Comparison of ENCODE assay signal across 28 cellular contexts in the genomic region with DNA sequence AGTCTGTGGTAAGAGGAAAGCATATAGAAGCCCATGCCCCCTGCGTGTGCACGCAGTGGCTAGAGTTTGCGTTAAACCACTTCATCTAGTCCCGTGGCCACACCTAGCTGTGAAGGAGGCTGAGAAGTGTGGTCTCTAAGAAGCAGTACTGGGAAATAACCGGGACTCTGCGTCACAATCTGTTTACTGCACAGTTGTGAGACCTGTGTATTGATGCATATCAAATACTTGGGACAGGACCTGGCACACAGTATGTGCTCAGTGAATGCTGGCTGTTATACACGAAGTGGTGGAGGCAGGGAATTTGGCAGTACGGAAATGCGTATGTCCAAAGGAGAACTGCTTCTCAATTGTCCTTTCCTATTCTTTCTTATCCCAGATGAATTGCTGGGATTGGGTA.
DNase-seq lines count a peak whose midpoint lies in the region; ATAC-seq, FAIRE-seq and TF ChIP-seq lines count a peak whose summit lies in the region.
"Had no signal": no experiment of that assay in that cellular context is flagged by ENCODE, and none has a peak within 500 bp of the region (broad histone marks: within the 10 kb centered on the region; RNA-seq: fewer than 3 reads in every experiment).

No MANE protein-coding gene starts in this region.

- 65% methylated on average over 9 of the region's 9 CpGs for WGBS in HepG2 (ENCODE audit: low lambda C conversion rate)
- 75% methylated on average over 5 of the region's 9 CpGs for WGBS in right lobe of liver (ENCODE audit: insufficient coverage, low coverage, low lambda C conversion rate, missing lambda C conversion rate)
- WGBS in H1 (ENCODE audit: extremely low coverage in 1 of 2, insufficient coverage in 1 of 2, insufficient read length in 1 of 2, insufficient replicate concordance in 2 of 2, low coverage in 1 of 2, low lambda C conversion rate in 2 of 2, missing lambda C conversion rate in 1 of 2), 2 experiments, result 91% methylated on average over 9 of the region's 9 CpGs; no CpG with 5 or more reads in 1 of the 2 experiments

- no peaks in the 10 kb centered on the region for H3K79me2 ChIP-seq in HepG2 (ENCODE audit: insufficient read depth, low read length)
- no peaks in the 10 kb centered on the region for H3K79me2 ChIP-seq in H1 (ENCODE audit: control insufficient read depth in 1 of 2, insufficient read depth in 2 of 2, low read length in 2 of 2)
- no peaks in the 10 kb centered on the region for H3K79me2 ChIP-seq in osteoblast (ENCODE audit: insufficient read depth, low read length)

- no peak for TF ChIP-seq EP300 in HepG2 (IDR thresholded peaks at IDR 0.05; ENCODE audit: low read depth in 2 of 2, low read length in 2 of 2)
- TF ChIP-seq EP300 in HepG2 (CRISPR knock-in tag; IDR thresholded peaks at IDR 0.05; ENCODE audit: borderline replicate concordance), result no peak
- no peak for TF ChIP-seq EP300 in H1 (IDR thresholded peaks at IDR 0.05; ENCODE audit: borderline replicate concordance in 1 of 2, low read depth in 2 of 2, low read length in 2 of 2)

- H3K27ac Mint-ChIP-seq in nephron progenitor cell, result peak overlapping the region; percentile 4
- H3K27ac Mint-ChIP-seq: CD8-positive, alpha-beta memory T cell had no signal

- no peak overlapping the region for H3K14ac ChIP-seq in H1 (ENCODE audit: insufficient read length)

- no TSS peak for BruUV-seq in HepG2 (replicated peaks; lab: Mats Ljungman, UMichigan)

- H3K36me3 ChIP-seq in HepG2 (replicated peaks in 1 of 2; ENCODE audit: control insufficient read depth in 1 of 2, insufficient read depth in 2 of 2, low read length in 2 of 2), result no peaks in the 10 kb centered on the region
- no peaks in the 10 kb centered on the region for H3K36me3 ChIP-seq in right lobe of liver
- H3K36me3 ChIP-seq in H1 (ENCODE audit: control insufficient read depth in 2 of 4, insufficient read depth in 4 of 4, low read length in 3 of 4), result no peaks in the 10 kb centered on the region
- H3K36me3 ChIP-seq in osteoblast (ENCODE audit: insufficient read depth, low read length), result no peaks in the 10 kb centered on the region
- H3K36me3 ChIP-seq: BE2C, MG63, SJCRH30 had no signal

- in situ Hi-C loops in HepG2 (cut with HindIII; ENCODE audit: extremely low pct_ligation_motif_present, low pct_unique_long_range_greater_than_20kb), result no loop called here

- H3K23ac ChIP-seq in H1 (ENCODE audit: insufficient read length), result no peak overlapping the region

- ATAC-seq in HepG2, result peak; percentile 13; the same call in 1 of the 3 replicates
- ATAC-seq in right lobe of liver, result no peak
- ATAC-seq: PC-3 had no signal

- H3K27me3 Mint-ChIP-seq in nephron progenitor cell (ENCODE audit: low read depth, poor library complexity), result no peaks in the 10 kb centered on the region

- no peak overlapping the region for H2BK15ac ChIP-seq in H1 (ENCODE audit: low read length)

- no peak overlapping the region for H2BK5ac ChIP-seq in H1 (ENCODE audit: low read depth, low read length)

- no peak overlapping the region for H4K5ac ChIP-seq in H1 (ENCODE audit: insufficient read length, low read depth, low read length)

- no peak overlapping the region for H4K8ac ChIP-seq in H1 (ENCODE audit: extremely low read depth, insufficient read depth, low read length)

- H3K4me1 Mint-ChIP-seq in nephron progenitor cell, result no peaks in the 10 kb centered on the region
- H3K4me1 Mint-ChIP-seq: CD14-positive monocyte had no signal

- intact Hi-C loops in HepG2 (cut with micrococcal nuclease; ENCODE audit: unreplicated experiment) (no loop called here), right lobe of liver (cut with DNase I) (no loop called here)

- H3K9ac ChIP-seq in HepG2 (ENCODE audit: insufficient read depth, low read depth, low read length), result no peak overlapping the region
- H3K9ac ChIP-seq in H1 (replicated peaks in 1 of 4; ENCODE audit: extremely low read depth in 1 of 4, low read depth in 3 of 4, low read length in 3 of 4), result no peak overlapping the region

- H3K4me3 ChIP-seq in HepG2 (replicated peaks in 1 of 3; ENCODE audit: insufficient read depth in 1 of 3, low read depth in 2 of 3, low read length in 3 of 3) (no peak overlapping the region), right lobe of liver (no peak overlapping the region), H1 (ENCODE audit: extremely low read depth in 1 of 4, insufficient read depth in 2 of 4, low read depth in 3 of 4, low read length in 4 of 4) (no peak overlapping the region), osteoblast (ENCODE audit: insufficient read depth, low read length) (no peak overlapping the region)
- H3K4me3 ChIP-seq: MG63, SJCRH30 had no signal

- H3K9me3 ChIP-seq in HepG2 (ENCODE audit: low read length) (no peaks in the 10 kb centered on the region), right lobe of liver (no peaks in the 10 kb centered on the region), H1 (ENCODE audit: insufficient read depth in 2 of 2, low read depth in 1 of 2, low read length in 1 of 2) (no peaks in the 10 kb centered on the region), osteoblast (ENCODE audit: low read depth, low read length) (no peaks in the 10 kb centered on the region)
- H3K9me3 ChIP-seq: BE2C, MG63, SJCRH30 had no signal

- TF ChIP-seq CTCF in HepG2 (CRISPR knock-in tag; IDR thresholded peaks at IDR 0.05) (no peak), right lobe of liver (IDR thresholded peaks at IDR 0.05) (no peak), H1 (IDR thresholded peaks at IDR 0.05; ENCODE audit: control extremely low read depth in 1 of 3, insufficient read depth in 1 of 3, low read depth in 1 of 3, low read length in 3 of 3) (no peak), nephron progenitor cell (IDR thresholded peaks at IDR 0.05) (no peak), osteoblast (IDR thresholded peaks at IDR 0.05; ENCODE audit: extremely low read depth, low read depth, low read length) (no peak)

- H3K79me1 ChIP-seq in H1 (ENCODE audit: low read depth, low read length), result no peaks in the 10 kb centered on the region

- H3K4me1 ChIP-seq in HepG2 (ENCODE audit: insufficient read depth, low read length), result no peaks in the 10 kb centered on the region
- no peaks in the 10 kb centered on the region for H3K4me1 ChIP-seq in right lobe of liver
- peaks cover 0 to 2% (median 0%) of the 10 kb centered on the region in 4 experiments; a peak in 1 of 7 replicates for H3K4me1 ChIP-seq in H1 (replicated peaks in 1 of 4; ENCODE audit: control insufficient read depth in 3 of 4, insufficient read depth in 4 of 4, low read length in 3 of 4)
- H3K4me1 ChIP-seq in osteoblast (ENCODE audit: insufficient read depth, low read length), result no peaks in the 10 kb centered on the region
- H3K4me1 ChIP-seq: BE2C, SJCRH30 had no signal

- no peak overlapping the region for H3K56ac ChIP-seq in H1 (replicated peaks; ENCODE audit: insufficient read length, low read depth, low read length)

- TF ChIP-seq POLR2A in HepG2 (IDR thresholded peaks at IDR 0.05; ENCODE audit: insufficient read depth in 1 of 2, low read depth in 2 of 2, low read length in 2 of 2), result no peak
- no peak for TF ChIP-seq POLR2A in right lobe of liver (IDR thresholded peaks at IDR 0.05)
- no peak for TF ChIP-seq POLR2A in H1 (IDR thresholded peaks at IDR 0.05; ENCODE audit: control extremely low read depth in 1 of 2, low read depth in 2 of 2, low read length in 2 of 2)

- no peak overlapping the region for H2BK20ac ChIP-seq in H1 (ENCODE audit: low read length)

- POLR2A ChIA-PET in HepG2 (lab: Yijun Ruan, JAX) (no interaction called here), H1 (lab: Charles Lee; ENCODE audit: partially characterized antibody) (no interaction called here)

- no peaks in the 10 kb centered on the region for H3K9me3 Mint-ChIP-seq in nephron progenitor cell
- H3K9me3 Mint-ChIP-seq: CD8-positive, alpha-beta memory T cell had no signal

- H3K4me2 ChIP-seq in HepG2 (ENCODE audit: low read depth, low read length), result no peak overlapping the region
- no peak overlapping the region for H3K4me2 ChIP-seq in H1 (ENCODE audit: insufficient read depth in 1 of 2, low read depth in 2 of 2, low read length in 2 of 2)
- no peak overlapping the region for H3K4me2 ChIP-seq in osteoblast (ENCODE audit: insufficient read depth, low read length)

- no peak overlapping the region for H4K91ac ChIP-seq in H1 (replicated peaks; ENCODE audit: insufficient read length, low read length)

- no peak overlapping the region for H2AFZ ChIP-seq in HepG2 (ENCODE audit: low read length)
- H2AFZ ChIP-seq in H1 (ENCODE audit: low read length), result peak overlapping the region; percentile 5; the same call in 1 of the 2 replicates
- no peak overlapping the region for H2AFZ ChIP-seq in osteoblast (ENCODE audit: low read length)

- no peak overlapping the region for H3K18ac ChIP-seq in H1 (ENCODE audit: extremely low read depth, low read length)

- H3K23me2 ChIP-seq in H1 (ENCODE audit: low read depth, low read length), result no peaks in the 10 kb centered on the region

- TF ChIP-seq RAD21 in HepG2 (CRISPR knock-in tag; IDR thresholded peaks at IDR 0.05), result no peak
- TF ChIP-seq RAD21 in H1 (IDR thresholded peaks at IDR 0.05 in 1 of 2, conservative IDR thresholded peaks at IDR 0.05 in 1 of 2; ENCODE audit: low read depth in 2 of 2, low read length in 2 of 2), result no peak

- H2AK5ac ChIP-seq in H1 (ENCODE audit: low read depth, low read length), result no peak overlapping the region

- H3K4ac ChIP-seq in H1 (replicated peaks; ENCODE audit: insufficient read length, low read depth, low read length), result no peak overlapping the region

- FAIRE-seq in HepG2 (lab: Jason Lieb, UNC) (no peak), H1 (lab: Jason Lieb, UNC) (no peak)
- FAIRE-seq: HTR-8/SVneo had no signal

- H3K27ac ChIP-seq in HepG2 (ENCODE audit: extremely low read length, insufficient read depth, low read length) (no peak overlapping the region), right lobe of liver (no peak overlapping the region), H1 (ENCODE audit: low read depth, low read length) (no peak overlapping the region), osteoblast (ENCODE audit: low read depth, low read length) (no peak overlapping the region)
- H3K27ac ChIP-seq: 22Rv1, SJCRH30 had no signal

- DNase-seq in HepG2 (ENCODE audit: low spot score), result no peak
- no peak for DNase-seq in right lobe of liver
- DNase-seq in H1 (ENCODE audit: low read depth in 1 of 2, low spot score in 2 of 2), result no peak
- DNase-seq in nephron progenitor cell, result no peak
- no peak for DNase-seq in osteoblast (ENCODE audit: insufficient read length, low spot score, missing footprints)
- DNase-seq in OCI-M2 (lab: John Stamatoyannopoulos, UW; ENCODE audit: unreplicated experiment), result no peak
- no peak for DNase-seq in NCI-H2196 (lab: John Stamatoyannopoulos, UW; ENCODE audit: unreplicated experiment)
- DNase-seq: BE2C; CD8-positive, alpha-beta memory T cell; DMS 273 treated with DMSO at 0.1 percent for 48 hours; DMS79; EL; GOT3; HCEC 1CT; KG1; MG63; NCI-H1105 treated with DMSO at 0.1 percent for 48 hours; NCI-H146; NCI-H1930; NCI-H2107; NCI-H446; NCI-H524 treated with DMSO at 0.1 percent for 48 hours; NCI-H774; PC-3; SJCRH30 had no signal

- H2BK12ac ChIP-seq in H1 (ENCODE audit: low read depth, low read length), result no peak overlapping the region

- H4K20me1 ChIP-seq in HepG2 (ENCODE audit: insufficient read depth, low read length) (no peaks in the 10 kb centered on the region), H1 (replicated peaks in 1 of 2; ENCODE audit: control insufficient read depth in 1 of 2, insufficient read depth in 2 of 2, low read length in 2 of 2) (no peaks in the 10 kb centered on the region), osteoblast (ENCODE audit: insufficient read depth, low read length) (no peaks in the 10 kb centered on the region)

- no peaks in the 10 kb centered on the region for H3K36me3 Mint-ChIP-seq in nephron progenitor cell (ENCODE audit: low read depth)
- H3K36me3 Mint-ChIP-seq: CD14-positive monocyte had no signal

- H2BK120ac ChIP-seq in H1 (replicated peaks; ENCODE audit: low read depth, low read length), result no peak overlapping the region

- CTCF ChIA-PET in HepG2 (lab: Yijun Ruan, JAX; ENCODE audit: low intra/inter-chr PET ratio, low total read pairs) (no interaction called here), H1 (lab: Charles Lee; ENCODE audit: partially characterized antibody) (no interaction called here)

- H3K4me3 Mint-ChIP-seq in nephron progenitor cell, result no peak overlapping the region
- H3K4me3 Mint-ChIP-seq: CD14-positive monocyte; CD8-positive, alpha-beta memory T cell had no signal

- H3K27me3 ChIP-seq in HepG2 (ENCODE audit: control insufficient read depth in 1 of 2, insufficient read depth in 2 of 2, low read length in 2 of 2) (peaks cover 3 to 5% of the 10 kb centered on the region in 2 experiments; a peak in 3 of 5 replicates), right lobe of liver (no peaks in the 10 kb centered on the region), H1 (replicated peaks in 1 of 4; ENCODE audit: control insufficient read depth in 3 of 4, extremely low read depth in 1 of 4, insufficient read depth in 3 of 4, low read length in 3 of 4) (no peaks in the 10 kb centered on the region), osteoblast (ENCODE audit: insufficient read depth, low read length) (no peaks in the 10 kb centered on the region)
- H3K27me3 ChIP-seq: BE2C, MG63, SJCRH30 had no signal
